ENCODE assay signal across 16 cellular contexts in genomic region chr12:25960926-25961325, GRCh38. TPM values are rescaled to one million over a fixed set of nuclear protein-coding genes. Genes with fewer than 3 reads are reported as not detected.
DNase-seq lines count a peak whose midpoint lies in the region; ATAC-seq and TF ChIP-seq lines count a peak whose summit lies in the region.
"Had no signal": no experiment of that assay in that cellular context is flagged by ENCODE, and none has a peak within 500 bp of the region (broad histone marks: within the 10 kb centered on the region; RNA-seq: fewer than 3 reads in every experiment).

No MANE protein-coding gene starts in this region.

- no TSS peak for BruUV-seq in PC-3 (replicated peaks; lab: Mats Ljungman, UMichigan)

- peaks cover 14% of the 10 kb centered on the region for H3K36me3 ChIP-seq in PC-3 (ENCODE audit: low read depth, low read length)
- no peaks in the 10 kb centered on the region for H3K36me3 ChIP-seq in esophagus muscularis mucosa
- H3K36me3 ChIP-seq: spleen had no signal

- peak overlapping the region; percentile 84 for H3K9ac ChIP-seq in PC-3 (ENCODE audit: low read length)

- TF ChIP-seq CTCF in AG04449 (IDR thresholded peaks at IDR 0.05; ENCODE audit: insufficient read depth, low read length, missing control alignments) (no peak), PC-3 (conservative IDR thresholded peaks at IDR 0.05; ENCODE audit: low read depth, low read length) (no peak), esophagus muscularis mucosa (IDR thresholded peaks at IDR 0.05) (no peak), neural crest cell (conservative IDR thresholded peaks at IDR 0.05) (no peak)

- no peak overlapping the region for H2AFZ ChIP-seq in PC-3 (ENCODE audit: low read length)

- no peaks in the 10 kb centered on the region for H3F3A ChIP-seq in PC-3 (ENCODE audit: low read length, unreplicated experiment)

- peaks cover 4% of the 10 kb centered on the region for H3K36me3 Mint-ChIP-seq in neural crest cell (ENCODE audit: low read depth)

- H3K4me1 Mint-ChIP-seq in neural crest cell: peaks cover 60% of the 10 kb centered on the region

- H3K4me1 ChIP-seq in PC-3 (ENCODE audit: insufficient read depth, low read length) (peaks cover 26% of the 10 kb centered on the region), esophagus muscularis mucosa (peaks cover 28 to 58% (median 51%) of the 10 kb centered on the region in 4 donors)

- H3K27ac Mint-ChIP-seq in neural crest cell (ENCODE audit: unreplicated experiment): no peak overlapping the region
- H3K27ac Mint-ChIP-seq: activated B cell treated with CpG ODN at 0.5 μM for 24 hours; activated CD8-positive, alpha-beta memory T cell treated with anti-CD3 and anti-CD28 coated beads, Interleukin-2, amount 10 ng/mL, durations not matched to agents 7 days and 5 days had no signal

- H3K27me3 Mint-ChIP-seq in neural crest cell (ENCODE audit: low read depth): no peaks in the 10 kb centered on the region

- H3K9me3 Mint-ChIP-seq in neural crest cell: no peaks in the 10 kb centered on the region
- H3K9me3 Mint-ChIP-seq: activated B cell treated with CpG ODN at 0.5 μM for 24 hours had no signal

- POLR2A ChIA-PET in AG04449 (lab: Yijun Ruan, JAX) (no interaction called here), PC-3 (lab: Charles Lee; ENCODE audit: unreplicated experiment) (interaction anchor here (0.6 kb wide), 1 partner anchor 189 kb away, joined by 6 read pairs; no protein-coding TSS in a partner anchor)

- CTCF ChIA-PET in AG04449 (lab: Yijun Ruan, JAX) (interaction anchor here (1.3 to 2.6 kb wide), 3 partner anchors 56 to 524 kb away, joined by 3 to 10 read pairs (median 5); no protein-coding TSS in a partner anchor), PC-3 (lab: Charles Lee) (no interaction called here)

- no peak for ATAC-seq in PC-3
- ATAC-seq: activated CD8-positive, alpha-beta memory T cell treated with anti-CD3 and anti-CD28 coated beads, Interleukin-2, amount 10 ng/mL, durations not matched to agents 7 days and 5 days; K562; stimulated activated naive CD8-positive, alpha-beta T cell treated with anti-CD3 and anti-CD28 coated beads, Interleukin-15, Interleukin-2, amounts not matched to agents 100 U/mL and 50 U/mL, for 24 hours had no signal

- H3K9me3 ChIP-seq in PC-3 (ENCODE audit: low read length) (no peaks in the 10 kb centered on the region), esophagus muscularis mucosa (no peaks in the 10 kb centered on the region)
- H3K9me3 ChIP-seq: spleen had no signal

- peak overlapping the region; percentile 87 for H3K4me2 ChIP-seq in PC-3 (ENCODE audit: low read length)

- TF ChIP-seq POLR2A in esophagus muscularis mucosa (IDR thresholded peaks at IDR 0.05; ENCODE audit: low read depth): no peak

- DNase-seq in AG04449 (ENCODE audit: low read depth, low spot score) (no peak), PC-3 (no peak), esophagus muscularis mucosa (ENCODE audit: extremely low spot score) (no peak), neural crest cell (ENCODE audit: low read depth, low spot score) (no peak), amygdala (lab: John Stamatoyannopoulos, UW) (no peak), kidney glomerular epithelial cell (lab: John Stamatoyannopoulos, UW) (no peak), NCI-H1694 (lab: John Stamatoyannopoulos, UW) (no peak), head of caudate nucleus (no peak)
- DNase-seq: activated B cell treated with CpG ODN at 0.5 μM for 24 hours; activated CD8-positive, alpha-beta memory T cell treated with anti-CD3 and anti-CD28 coated beads, Interleukin-2, amount 10 ng/mL, durations not matched to agents 7 days and 5 days; activated gamma-delta T cell treated with Interleukin-2 at 50 U/mL for 16 hours; NCI-H1436; spleen; stimulated activated naive CD8-positive, alpha-beta T cell treated with anti-CD3 and anti-CD28 coated beads, Interleukin-15, Interleukin-2, amounts not matched to agents 100 U/mL and 50 U/mL, for 24 hours had no signal

- no peaks in the 10 kb centered on the region for H3K27me3 ChIP-seq in PC-3 (ENCODE audit: low read length)
- H3K27me3 ChIP-seq in esophagus muscularis mucosa: no peaks in the 10 kb centered on the region

- H3K4me3 Mint-ChIP-seq in neural crest cell: peak overlapping the region; percentile 93
- H3K4me3 Mint-ChIP-seq: activated CD8-positive, alpha-beta memory T cell treated with anti-CD3 and anti-CD28 coated beads, Interleukin-2, amount 10 ng/mL, durations not matched to agents 7 days and 5 days had no signal

- peak overlapping the region; percentile 92 for H3K4me3 ChIP-seq in AG04449 (ENCODE audit: low read depth, low read length)
- H3K4me3 ChIP-seq in PC-3 (ENCODE audit: low read length): peak overlapping the region; percentile 89
- peak overlapping the region in 2 of 4 donors; percentile 76 to 85 for H3K4me3 ChIP-seq in esophagus muscularis mucosa
- H3K4me3 ChIP-seq: K562 had no signal

- H3K79me2 ChIP-seq in PC-3 (ENCODE audit: low read length): peaks cover 68% of the 10 kb centered on the region

- H4K20me1 ChIP-seq in PC-3 (ENCODE audit: low read length): peaks cover 47% of the 10 kb centered on the region

- no peaks in the 10 kb centered on the region for H3K9me2 ChIP-seq in PC-3 (replicated peaks; ENCODE audit: low read length)

- no peak overlapping the region for H3K27ac ChIP-seq in PC-3 (ENCODE audit: low read length)
- peak overlapping the region; percentile 94 to 97 (median 96) for H3K27ac ChIP-seq in esophagus muscularis mucosa (replicated peaks in 1 of 4)
- H3K27ac ChIP-seq: epithelial cell of prostate, spleen had no signal

- 34% methylated on average over 4 of the region's 4 CpGs for WGBS in esophagus muscularis mucosa

- intact Hi-C loops in PC-3 (cut with micrococcal nuclease): loop anchor here (1.0 to 5.0 kb wide), 6 partner anchors 9 to 156 kb away; no protein-coding TSS in a partner anchor
- intact Hi-C loops in esophagus muscularis mucosa (cut with DNase I): loop anchor here (5.0 kb wide), 2 partner anchors 66 to 151 kb away; no protein-coding TSS in a partner anchor
- intact Hi-C loops in head of caudate nucleus (cut with DNase I): no loop called here

- TF ChIP-seq EP300 in esophagus muscularis mucosa (IDR thresholded peaks at IDR 0.05): no peak

RNA-seq across cellular contexts. Expression of gene RASSF8, which starts 2.4 kb away (rescaled TPM):
- total RNA-seq in PC-3 (2014; rRNA removed) (51.2 and 87.8 TPM in 2 replicates), esophagus muscularis mucosa (10 to 100 TPM; 56.8 to 81.0 (median 77.3) TPM), neural crest cell (47.0 and 50.5 TPM in 2 replicates)
